Comparison of ENCODE assay signal across 11 cellular contexts in genomic region chr2:105388971-105389381, GRCh38. TPM values are rescaled to one million over a fixed set of nuclear protein-coding genes. Genes with fewer than 3 reads are reported as not detected.
DNase-seq lines count a peak whose midpoint lies in the region; ATAC-seq and TF ChIP-seq lines count a peak whose summit lies in the region.
"Had no signal": no experiment of that assay in that cellular context is flagged by ENCODE, and none has a peak within 500 bp of the region (broad histone marks: within the 10 kb centered on the region; RNA-seq: fewer than 3 reads in every experiment).

No MANE protein-coding gene starts in this region.

- peak overlapping the region; percentile 95 to 97 (median 95) for H3K27ac Mint-ChIP-seq in nephron
- H3K27ac Mint-ChIP-seq: B cell had no signal

- H3K4me3 Mint-ChIP-seq in nephron = peak overlapping the region in 1 of 3 experiments; percentile 39
- H3K4me3 Mint-ChIP-seq: B cell had no signal

- TF ChIP-seq CTCF in esophagus muscularis mucosa (IDR thresholded peaks at IDR 0.05) (no peak), nephron (IDR thresholded peaks at IDR 0.05; ENCODE audit: unreplicated experiment in 3 of 3) (no peak), lower leg skin (IDR thresholded peaks at IDR 0.05) (no peak)

- TF ChIP-seq EP300 in esophagus muscularis mucosa (IDR thresholded peaks at IDR 0.05) = no peak

- H3K9me3 ChIP-seq in MG63 = no peaks in the 10 kb centered on the region
- no peaks in the 10 kb centered on the region for H3K9me3 ChIP-seq in esophagus muscularis mucosa

- H3K36me3 Mint-ChIP-seq in nephron (ENCODE audit: low read depth) = peaks cover 43% of the 10 kb centered on the region

- no peak overlapping the region for H2AFZ ChIP-seq in ACC112 (ENCODE audit: low read length, unreplicated experiment)

- H3K27ac ChIP-seq in ACC112 (ENCODE audit: low read depth, low read length) = peak overlapping the region; percentile 94
- peak overlapping the region; percentile 32 to 77 (median 56) for H3K27ac ChIP-seq in esophagus muscularis mucosa (replicated peaks in 1 of 4)

- WGBS in esophagus muscularis mucosa = 16% methylated on average over 8 of the region's 8 CpGs
- 33 to 50% methylated on average over 8 of the region's 8 CpGs for WGBS in lower leg skin, 2 donors

- H3K79me2 ChIP-seq in ACC112 (ENCODE audit: control insufficient read depth, insufficient read depth, low read length, unreplicated experiment) = peaks cover 95% of the 10 kb centered on the region

- ATAC-seq in GM19023 (IDR thresholded peaks at IDR 0.05; ENCODE audit: unreplicated experiment) (no peak), GM18909 (IDR thresholded peaks at IDR 0.05; ENCODE audit: poor library complexity, unreplicated experiment) (no peak), HG03039 (IDR thresholded peaks at IDR 0.05; ENCODE audit: unreplicated experiment) (no peak)

- TF ChIP-seq POLR2A in esophagus muscularis mucosa (IDR thresholded peaks at IDR 0.05; ENCODE audit: low read depth) = no peak
- TF ChIP-seq POLR2A in lower leg skin (IDR thresholded peaks at IDR 0.05) = no peak

- intact Hi-C loops in esophagus muscularis mucosa (cut with DNase I) = no loop called here
- intact Hi-C loops in lower leg skin (cut with DNase I; ENCODE audit: low total_unique reads) = no loop called here

- H3K4me1 ChIP-seq in ACC112 (ENCODE audit: control insufficient read depth, insufficient read depth, low read length, unreplicated experiment) (peaks cover 78% of the 10 kb centered on the region), esophagus muscularis mucosa (peaks cover 58 to 77% (median 65%) of the 10 kb centered on the region in 4 donors)

- peaks cover 58% of the 10 kb centered on the region for H3K4me1 Mint-ChIP-seq in nephron
- H3K4me1 Mint-ChIP-seq: B cell had no signal

- H3K27me3 Mint-ChIP-seq in nephron (ENCODE audit: low read depth) = peaks cover 3% of the 10 kb centered on the region

- H3K4me3 ChIP-seq in ACC112 (ENCODE audit: low read depth, low read length) = peak overlapping the region; percentile 6; the same call in 1 of the 2 replicates
- no peak overlapping the region for H3K4me3 ChIP-seq in MG63
- H3K4me3 ChIP-seq in esophagus muscularis mucosa = peak overlapping the region in 1 of 4 donors; percentile 12
- no peak overlapping the region for H3K4me3 ChIP-seq in lower leg skin (ENCODE audit: low read depth, poor library complexity, severe bottlenecking)

- no peaks in the 10 kb centered on the region for H3K9me3 Mint-ChIP-seq in nephron

- H3K27me3 ChIP-seq in ACC112 (ENCODE audit: insufficient read depth, low read length) (no peaks in the 10 kb centered on the region), MG63 (no peaks in the 10 kb centered on the region), esophagus muscularis mucosa (no peaks in the 10 kb centered on the region)

- H3K36me3 ChIP-seq in ACC112 (ENCODE audit: insufficient read depth, low read length) = peaks cover 45% of the 10 kb centered on the region
- H3K36me3 ChIP-seq in MG63 = peaks cover 85% of the 10 kb centered on the region
- peaks cover 17 to 72% (median 24%) of the 10 kb centered on the region in 4 donors for H3K36me3 ChIP-seq in esophagus muscularis mucosa

- DNase-seq in MG63 (peak; percentile 80), esophagus muscularis mucosa (ENCODE audit: extremely low spot score) (no peak), lower leg skin (ENCODE audit: low spot score in 2 of 2) (no peak)
- DNase-seq: activated naive CD4-positive, alpha-beta T cell; NCI-H2107 had no signal

RNA-seq across cellular contexts. Expression of gene FHL2, which starts 9.9 kb away (rescaled TPM):
- 166 and 245 TPM in 2 replicates for total RNA-seq in MG63 (2014; rRNA removed; shearing (Covaris generic); ENCODE audit: low replicate concordance)
- total RNA-seq in esophagus muscularis mucosa (100 to 1,000 TPM in 1 of 4 donors, 10 to 100 TPM in 3; 81.8 to 114 (median 87.9) TPM), lower leg skin (10 to 100 TPM; 48.3 to 67.3 (median 49.3) TPM)
- total RNA-seq: B cell had no signal

RNA-seq across cellular contexts. Expression of gene C2orf49, which starts 51.6 kb away (rescaled TPM):
- total RNA-seq in MG63 (2014; rRNA removed; shearing (Covaris generic); ENCODE audit: low replicate concordance) = 12.2 and 16.7 TPM in 2 replicates
- total RNA-seq in esophagus muscularis mucosa = 10 to 100 TPM; 16.4 to 19.5 (median 17.7) TPM
- 10 to 100 TPM; 16.9 to 29.1 (median 21.3) TPM for total RNA-seq in lower leg skin

RNA-seq across cellular contexts. Expression of gene TGFBRAP1, which starts 59.4 kb away (rescaled TPM):
- 15.7 and 17.2 TPM in 2 replicates for total RNA-seq in MG63 (2014; rRNA removed; shearing (Covaris generic); ENCODE audit: low replicate concordance)
- total RNA-seq in esophagus muscularis mucosa (10 to 100 TPM; 20.8 to 34.4 (median 27.9) TPM), lower leg skin (10 to 100 TPM; 30.2 to 35.2 (median 34.4) TPM)
